8 cellular contexts compared by ENCODE assay signal in genomic region chr1:201254625-201255469, GRCh38.
DNase-seq lines count a peak whose midpoint lies in the region; TF ChIP-seq lines count a peak whose summit lies in the region.

No MANE protein-coding gene starts in this region.

- no peaks in the 10 kb centered on the region for H3K4me1 ChIP-seq in neutrophil (ENCODE audit: control insufficient read depth in 1 of 2, insufficient read depth in 1 of 2, low read depth in 1 of 2, low read length in 1 of 2)
- H3K4me1 ChIP-seq in tibial artery: peaks cover 0 to 6% (median 4%) of the 10 kb centered on the region in 4 donors

- H3K27ac ChIP-seq in neutrophil: no peak overlapping the region
- no peak overlapping the region for H3K27ac ChIP-seq in tibial artery

- no peak overlapping the region for H3K4me3 ChIP-seq in fibroblast of mammary gland (ENCODE audit: control insufficient read depth, low read depth, low read length)
- H3K4me3 ChIP-seq in neutrophil (ENCODE audit: low read depth in 1 of 2, low read length in 1 of 2): no peak overlapping the region
- no peak overlapping the region for H3K4me3 ChIP-seq in tibial artery

- intact Hi-C loops in tibial artery (cut with DNase I; ENCODE audit: low total_unique reads): loop anchor here (5.0 kb wide), 2 partner anchors 107 to 262 kb away; no protein-coding TSS in a partner anchor

- H3K36me3 ChIP-seq in neutrophil (no peaks in the 10 kb centered on the region), tibial artery (no peaks in the 10 kb centered on the region)

- peaks cover 17% of the 10 kb centered on the region for H3K27me3 ChIP-seq in neutrophil
- peaks cover 0 to 24% of the 10 kb centered on the region in 2 donors for H3K27me3 ChIP-seq in tibial artery

- in situ Hi-C loops in GM13977 (cut with MboI; ENCODE audit: low pct_unique_long_range_greater_than_20kb, low sequenced_read_pairs, unreplicated experiment): no loop called here

- TF ChIP-seq CTCF in AG09319 (IDR thresholded peaks at IDR 0.05; ENCODE audit: low read depth, low read length) (peak; percentile 97), GM13977 (IDR thresholded peaks at IDR 0.05; ENCODE audit: extremely low read depth, insufficient read depth, missing control alignments) (peak; percentile 96), fibroblast of mammary gland (conservative IDR thresholded peaks at IDR 0.05; ENCODE audit: control insufficient read depth, insufficient read depth, low read depth, low read length) (peak; percentile 95), neutrophil (IDR thresholded peaks at IDR 0.05) (peak; percentile 86), tibial artery (IDR thresholded peaks at IDR 0.05) (peak; percentile 94 to 97)

- H3K9me3 ChIP-seq in neutrophil: no peaks in the 10 kb centered on the region
- H3K9me3 ChIP-seq in tibial artery: no peaks in the 10 kb centered on the region

- DNase-seq in AG09319 (ENCODE audit: extremely low read depth, low read depth) (no peak), GM13977 (ENCODE audit: low spot score) (peak; percentile 91), NCI-H82 (lab: John Stamatoyannopoulos, UW) (peak; percentile 84), activated T-cell treated with anti-CD3 and anti-CD28 coated beads for 4 hours (peak; percentile 47), fibroblast of mammary gland (ENCODE audit: low read depth) (peak; percentile 29), tibial artery (no peak), cerebellar nuclear complex (lab: John Stamatoyannopoulos, UW) (no peak)

Comparison
In these comparisons a context has a peak if more than half of its experiments do, and no peak if none do; other contexts are left out.
1. DNase-seq: peak in GM13977 (single experiment), NCI-H82 (single experiment), activated T-cell treated with anti-CD3 and anti-CD28 coated beads for 4 hours (single experiment) and fibroblast of mammary gland (single experiment); none in AG09319 (single experiment), tibial artery (0 of 2) and cerebellar nuclear complex (0 of 2).
2. Peak in every context shown above with its lines, with median percentiles within 50 percentile points of each other: CTCF ChIP-seq.